Comparison of ENCODE assay signal across 8 cellular contexts in genomic region chr1:205449750-205450443, GRCh38. TPM values are rescaled to one million over a fixed set of nuclear protein-coding genes. Genes with fewer than 3 reads are reported as not detected.
A peak's percentile ranks its signal among the peaks of the same experiment; 100 is the strongest.
DNase-seq lines count a peak whose midpoint lies in the region; ATAC-seq and TF ChIP-seq lines count a peak whose summit lies in the region.

No MANE protein-coding gene starts in this region.

- peaks cover 39% of the 10 kb centered on the region for H3K27me3 Mint-ChIP-seq in activated CD8-positive, alpha-beta memory T cell treated with anti-CD3 and anti-CD28 coated beads, Interleukin-2, amount 10 ng/mL, durations not matched to agents 7 days and 5 days

- peak overlapping the region; percentile 54 for H3K4me3 Mint-ChIP-seq in activated CD8-positive, alpha-beta memory T cell treated with anti-CD3 and anti-CD28 coated beads, Interleukin-2, amount 10 ng/mL, durations not matched to agents 7 days and 5 days

- peak in 1 of 4 donors; percentile 61 for TF ChIP-seq POLR2A in upper lobe of left lung (IDR thresholded peaks at IDR 0.05)

- no peaks in the 10 kb centered on the region for H3K36me3 Mint-ChIP-seq in activated CD8-positive, alpha-beta memory T cell treated with anti-CD3 and anti-CD28 coated beads, Interleukin-2, amount 10 ng/mL, durations not matched to agents 7 days and 5 days

- H3K4me3 ChIP-seq in upper lobe of left lung: peak overlapping the region in 3 of 4 donors; percentile 34 to 46 (median 38)

- 29 to 43% methylated on average over 13 to 18 of the region's 18 CpGs for WGBS in upper lobe of left lung, 2 donors

- CTCF ChIA-PET in activated CD8-positive, alpha-beta memory T cell treated with anti-CD3 and anti-CD28 coated beads, Interleukin-2, amount 10 ng/mL, durations not matched to agents 7 days and 5 days (lab: Charles Lee): interaction anchor here (1.0 to 2.2 kb wide), 8 partner anchors 11 to 96 kb away, joined by 3 to 9 read pairs (median 3); partner anchors contain the start of gene CDK18

- TF ChIP-seq CTCF in upper lobe of left lung (IDR thresholded peaks at IDR 0.05): no peak

- peak overlapping the region; percentile 76 for H3K27ac Mint-ChIP-seq in activated CD8-positive, alpha-beta memory T cell treated with anti-CD3 and anti-CD28 coated beads, Interleukin-2, amount 10 ng/mL, durations not matched to agents 7 days and 5 days

- DNase-seq in AG08395 (ENCODE audit: low spot score) (peak; percentile 68), iris pigment epithelial cell (ENCODE audit: low read depth) (peak; percentile 42), upper lobe of left lung (peak; percentile 89 to 90)
- peak; percentile 74 for DNase-seq in activated CD8-positive, alpha-beta memory T cell treated with anti-CD3 and anti-CD28 coated beads, Interleukin-2, amount 10 ng/mL, durations not matched to agents 7 days and 5 days

- peak overlapping the region; percentile 52 to 87 (median 78) for H3K27ac ChIP-seq in upper lobe of left lung

- no peaks in the 10 kb centered on the region for H3K9me3 Mint-ChIP-seq in activated CD8-positive, alpha-beta memory T cell treated with anti-CD3 and anti-CD28 coated beads, Interleukin-2, amount 10 ng/mL, durations not matched to agents 7 days and 5 days (ENCODE audit: low read depth)

- H3K4me1 Mint-ChIP-seq in activated CD8-positive, alpha-beta memory T cell treated with anti-CD3 and anti-CD28 coated beads, Interleukin-2, amount 10 ng/mL, durations not matched to agents 7 days and 5 days: peaks cover 11% of the 10 kb centered on the region

- H3K36me3 ChIP-seq in upper lobe of left lung: no peaks in the 10 kb centered on the region

- peaks cover 0 to 32% (median 16%) of the 10 kb centered on the region in 4 donors for H3K4me1 ChIP-seq in upper lobe of left lung

- H3K9me3 ChIP-seq in upper lobe of left lung: no peaks in the 10 kb centered on the region

- peak; percentile 58 for ATAC-seq in HG02588 (IDR thresholded peaks at IDR 0.05; ENCODE audit: unreplicated experiment)
- ATAC-seq in activated CD8-positive, alpha-beta memory T cell treated with anti-CD3 and anti-CD28 coated beads, Interleukin-2, amount 10 ng/mL, durations not matched to agents 7 days and 5 days: peak; percentile 85
- peak; percentile 57 to 90 for ATAC-seq in upper lobe of left lung (ENCODE audit: low FRiP score in 2 of 2)
- no peak for ATAC-seq in HG03342 (IDR thresholded peaks at IDR 0.05; ENCODE audit: unreplicated experiment)
- no peak for ATAC-seq in HG03159 (IDR thresholded peaks at IDR 0.05; ENCODE audit: unreplicated experiment)
- no peak for ATAC-seq in GM21529 (IDR thresholded peaks at IDR 0.05; ENCODE audit: unreplicated experiment)

- TF ChIP-seq EP300 in upper lobe of left lung (IDR thresholded peaks at IDR 0.05): no peak

- peaks cover 0 to 9% (median 5%) of the 10 kb centered on the region in 4 donors for H3K27me3 ChIP-seq in upper lobe of left lung

RNA-seq across cellular contexts. Expression of gene BLACAT1, which starts 5.9 kb away (rescaled TPM):
- under 1 TPM; 0.19 to 0.47 TPM for total RNA-seq in activated CD8-positive, alpha-beta memory T cell treated with anti-CD3 and anti-CD28 coated beads, Interleukin-2, amount 10 ng/mL, durations not matched to agents 7 days and 5 days
- 1 to 10 TPM in 4 of 6 donors, under 1 TPM in 2; 0.40 to 4.2 (median 1.1) TPM for total RNA-seq in upper lobe of left lung

RNA-seq across cellular contexts. Expression of gene LEMD1, which starts 28.0 kb away (rescaled TPM):
- 1 to 10 TPM in 1 of 2 experiments, under 1 TPM in 1; 0.54 to 1.8 TPM for total RNA-seq in activated CD8-positive, alpha-beta memory T cell treated with anti-CD3 and anti-CD28 coated beads, Interleukin-2, amount 10 ng/mL, durations not matched to agents 7 days and 5 days
- 10 to 100 TPM in 1 of 6 donors, 1 to 10 TPM in 3, not detected in 2; 1.1 to 14.7 (median 1.7) TPM for total RNA-seq in upper lobe of left lung

RNA-seq across cellular contexts. Expression of gene CDK18, which starts 54.6 kb away (rescaled TPM):
- total RNA-seq in activated CD8-positive, alpha-beta memory T cell treated with anti-CD3 and anti-CD28 coated beads, Interleukin-2, amount 10 ng/mL, durations not matched to agents 7 days and 5 days: 1 to 10 TPM; 4.0 to 5.2 TPM
- 100 to 1,000 TPM in 1 of 6 donors, 10 to 100 TPM in 5; 16.7 to 130 (median 30.4) TPM for total RNA-seq in upper lobe of left lung

Comparison
In these comparisons a context has a peak if more than half of its experiments do, and no peak if none do; other contexts are left out.
1. ATAC-seq: peak in HG02588 (single experiment), activated CD8-positive, alpha-beta memory T cell treated with anti-CD3 and anti-CD28 coated beads, Interleukin-2, amount 10 ng/mL, durations not matched to agents 7 days and 5 days (single experiment) and upper lobe of left lung (2 of 2); none in HG03342 (single experiment), HG03159 (single experiment) and GM21529 (single experiment).
2. Peak in every context shown above with its lines, with median percentiles within 50 percentile points of each other: DNase-seq.